ENCODE assay signal across 16 cellular contexts in genomic region chr17:41632482-41633105, GRCh38. TPM values are rescaled to one million over a fixed set of nuclear protein-coding genes. Genes with fewer than 3 reads are reported as not detected.
DNase-seq lines count a peak whose midpoint lies in the region; ATAC-seq, FAIRE-seq and TF ChIP-seq lines count a peak whose summit lies in the region.
"Had no signal": no experiment of that assay in that cellular context is flagged by ENCODE, and none has a peak within 500 bp of the region (broad histone marks: within the 10 kb centered on the region; RNA-seq: fewer than 3 reads in every experiment).

No MANE protein-coding gene starts in this region.

- CTCF ChIA-PET in RWPE1 (lab: Yijun Ruan, JAX), result no interaction called here

- H3K27ac ChIP-seq in RWPE1, result peak overlapping the region; percentile 32
- H3K27ac ChIP-seq: PC-9 had no signal

- POLR2A ChIA-PET in RWPE1 (lab: Yijun Ruan, JAX; ENCODE audit: low non-redundant PET), result no interaction called here

- no peak for TF ChIP-seq CTCF in RWPE1 (conservative IDR thresholded peaks at IDR 0.05; ENCODE audit: low read depth)

- DNase-seq in RWPE1 (ENCODE audit: low spot score), result no peak
- no peak for DNase-seq in urothelium cell line (ENCODE audit: low spot score)
- no peak for DNase-seq in left ventricle myocardium superior
- DNase-seq: Caco-2, DMS153, H9, NCI-H1105 treated with DMSO at 0.1 percent for 48 hours, NCI-H1694 treated with DMSO at 0.1 percent for 48 hours, NCI-H2107, NCI-H2227 treated with DMSO at 0.1 percent for 48 hours, NCI-H524, PC-9 had no signal

- intact Hi-C loops in left ventricle myocardium superior (cut with micrococcal nuclease), result no loop called here

- FAIRE-seq in urothelium cell line (lab: Jason Lieb, UNC), result peak; percentile 100

- ATAC-seq in esophagus mucosa, result peak; percentile 4
- ATAC-seq in GM21737 (IDR thresholded peaks at IDR 0.05; ENCODE audit: unreplicated experiment), result no peak
- no peak for ATAC-seq in left ventricle myocardium superior

RNA-seq across cellular contexts. Expression of gene KRT17, which starts 8.2 kb away (rescaled TPM):
- total RNA-seq in esophagus mucosa (380 TPM), left ventricle myocardium superior (not detected)
- total RNA-seq: SK-MEL-5 had no signal

RNA-seq across cellular contexts. Expression of gene KRT16, which starts 20.0 kb away (rescaled TPM):
- 2,310 TPM for total RNA-seq in esophagus mucosa
- not detected for total RNA-seq in left ventricle myocardium superior
- total RNA-seq: Caco-2, H9, SK-MEL-5 had no signal

RNA-seq across cellular contexts. Expression of gene KRT14, which starts 45.9 kb away (rescaled TPM):
- 5,105 TPM for total RNA-seq in esophagus mucosa
- not detected for total RNA-seq in left ventricle myocardium superior
- total RNA-seq: Caco-2, H9, HT-29, SK-MEL-5 had no signal

RNA-seq across cellular contexts. Expression of gene EIF1, which starts 56.1 kb away (rescaled TPM):
- total RNA-seq in esophagus mucosa (725 TPM), left ventricle myocardium superior (1,209 TPM)

Comparison
In these comparisons a context has a peak if more than half of its experiments do, and no peak if none do; other contexts are left out.
1. RNA of gene KRT17, which starts 8.2 kb away (total RNA-seq): 380 TPM in esophagus mucosa (single experiment); not detected in left ventricle myocardium superior (single experiment); every median in the first group is over 100 times any median in the second.
2. RNA of gene KRT16, which starts 20.0 kb away (total RNA-seq): 2,310 TPM in esophagus mucosa (single experiment); not detected in left ventricle myocardium superior (single experiment); every median in the first group is over 1,000 times any median in the second.
3. RNA of gene KRT14, which starts 45.9 kb away (total RNA-seq): 5,105 TPM in esophagus mucosa (single experiment); not detected in left ventricle myocardium superior (single experiment); every median in the first group is over 1,000 times any median in the second.